ENCODE assay signal across 1 cellular context in the genomic region with DNA sequence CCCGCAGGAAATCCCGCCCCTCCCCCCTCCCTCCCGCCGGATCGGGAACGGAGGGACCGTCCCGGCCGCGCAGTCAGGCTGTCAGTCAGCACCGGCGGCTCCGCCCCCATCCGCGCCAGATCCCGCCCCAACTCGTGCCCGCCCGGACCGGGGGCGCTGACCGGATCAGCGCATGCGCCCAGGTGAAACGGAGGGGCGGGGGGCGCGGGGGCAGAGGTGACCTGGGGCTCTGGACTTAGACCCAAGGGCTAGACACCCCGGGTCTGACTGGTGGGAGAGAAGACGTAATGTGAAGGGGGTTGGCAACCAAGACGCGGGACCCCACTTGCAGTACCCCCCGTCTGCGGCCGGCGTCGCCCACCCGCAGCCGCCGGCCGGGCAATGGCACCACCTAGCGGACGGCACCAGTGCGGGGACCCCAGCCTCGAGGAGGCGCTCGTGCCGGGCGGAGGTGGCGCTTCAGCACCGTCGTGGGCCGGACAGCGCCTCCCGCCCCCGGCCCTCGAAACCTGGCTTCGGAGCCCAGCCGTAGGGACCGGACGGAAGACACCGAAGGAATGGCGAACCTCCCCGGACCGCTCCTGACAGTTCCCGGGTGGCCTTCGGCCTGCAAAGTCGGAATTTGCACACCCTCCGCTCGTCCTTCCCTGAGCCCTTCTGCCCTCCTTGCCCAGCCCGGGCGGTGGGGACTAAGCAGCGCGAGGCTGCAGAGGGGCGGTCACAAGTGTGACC.
TF ChIP-seq lines count a peak whose summit lies in the region.

A gene with protein sequence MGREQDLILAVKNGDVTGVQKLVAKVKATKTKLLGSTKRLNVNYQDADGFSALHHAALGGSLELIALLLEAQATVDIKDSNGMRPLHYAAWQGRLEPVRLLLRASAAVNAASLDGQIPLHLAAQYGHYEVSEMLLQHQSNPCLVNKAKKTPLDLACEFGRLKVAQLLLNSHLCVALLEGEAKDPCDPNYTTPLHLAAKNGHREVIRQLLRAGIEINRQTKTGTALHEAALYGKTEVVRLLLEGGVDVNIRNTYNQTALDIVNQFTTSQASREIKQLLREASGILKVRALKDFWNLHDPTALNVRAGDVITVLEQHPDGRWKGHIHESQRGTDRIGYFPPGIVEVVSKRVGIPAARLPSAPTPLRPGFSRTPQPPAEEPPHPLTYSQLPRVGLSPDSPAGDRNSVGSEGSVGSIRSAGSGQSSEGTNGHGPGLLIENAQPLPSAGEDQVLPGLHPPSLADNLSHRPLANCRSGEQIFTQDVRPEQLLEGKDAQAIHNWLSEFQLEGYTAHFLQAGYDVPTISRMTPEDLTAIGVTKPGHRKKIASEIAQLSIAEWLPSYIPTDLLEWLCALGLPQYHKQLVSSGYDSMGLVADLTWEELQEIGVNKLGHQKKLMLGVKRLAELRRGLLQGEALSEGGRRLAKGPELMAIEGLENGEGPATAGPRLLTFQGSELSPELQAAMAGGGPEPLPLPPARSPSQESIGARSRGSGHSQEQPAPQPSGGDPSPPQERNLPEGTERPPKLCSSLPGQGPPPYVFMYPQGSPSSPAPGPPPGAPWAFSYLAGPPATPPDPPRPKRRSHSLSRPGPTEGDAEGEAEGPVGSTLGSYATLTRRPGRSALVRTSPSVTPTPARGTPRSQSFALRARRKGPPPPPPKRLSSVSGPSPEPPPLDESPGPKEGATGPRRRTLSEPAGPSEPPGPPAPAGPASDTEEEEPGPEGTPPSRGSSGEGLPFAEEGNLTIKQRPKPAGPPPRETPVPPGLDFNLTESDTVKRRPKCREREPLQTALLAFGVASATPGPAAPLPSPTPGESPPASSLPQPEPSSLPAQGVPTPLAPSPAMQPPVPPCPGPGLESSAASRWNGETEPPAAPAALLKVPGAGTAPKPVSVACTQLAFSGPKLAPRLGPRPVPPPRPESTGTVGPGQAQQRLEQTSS (N-terminal part only) (minus strand): TSS at position 15 of the 732 bp plus-strand sequence. CDS start 1,733 bp downstream, outside the sequence.

TF ChIP-seq in HepG2, 621 proteins besides CTCF, POLR2A, EP300 and RAD21 (continued from another document and continues in another):
- TF ChIP-seq HOXA9 (CRISPR knock-in tag; IDR thresholded peaks at IDR 0.05; ENCODE audit: borderline replicate concordance), result 0 out of 2 replicates have a peak, but pooled peaks have one; percentile 69
- TF ChIP-seq, protein P1, sequence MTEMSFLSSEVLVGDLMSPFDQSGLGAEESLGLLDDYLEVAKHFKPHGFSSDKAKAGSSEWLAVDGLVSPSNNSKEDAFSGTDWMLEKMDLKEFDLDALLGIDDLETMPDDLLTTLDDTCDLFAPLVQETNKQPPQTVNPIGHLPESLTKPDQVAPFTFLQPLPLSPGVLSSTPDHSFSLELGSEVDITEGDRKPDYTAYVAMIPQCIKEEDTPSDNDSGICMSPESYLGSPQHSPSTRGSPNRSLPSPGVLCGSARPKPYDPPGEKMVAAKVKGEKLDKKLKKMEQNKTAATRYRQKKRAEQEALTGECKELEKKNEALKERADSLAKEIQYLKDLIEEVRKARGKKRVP (CRISPR knock-in tag; IDR thresholded peaks at IDR 0.05), result peak in 1 of 2 experiments; percentile 39; a peak in 2 of 4 replicates
- peak; percentile 96; the same call in 1 of the 2 replicates for TF ChIP-seq ZNF83 (CRISPR knock-in tag; IDR thresholded peaks at IDR 0.05; ENCODE audit: borderline replicate concordance)
- peak; percentile 80 for TF ChIP-seq TEAD3 (CRISPR knock-in tag; optimal IDR thresholded peaks at IDR 0.05; ENCODE audit: borderline replicate concordance)
- TF ChIP-seq, protein P2, sequence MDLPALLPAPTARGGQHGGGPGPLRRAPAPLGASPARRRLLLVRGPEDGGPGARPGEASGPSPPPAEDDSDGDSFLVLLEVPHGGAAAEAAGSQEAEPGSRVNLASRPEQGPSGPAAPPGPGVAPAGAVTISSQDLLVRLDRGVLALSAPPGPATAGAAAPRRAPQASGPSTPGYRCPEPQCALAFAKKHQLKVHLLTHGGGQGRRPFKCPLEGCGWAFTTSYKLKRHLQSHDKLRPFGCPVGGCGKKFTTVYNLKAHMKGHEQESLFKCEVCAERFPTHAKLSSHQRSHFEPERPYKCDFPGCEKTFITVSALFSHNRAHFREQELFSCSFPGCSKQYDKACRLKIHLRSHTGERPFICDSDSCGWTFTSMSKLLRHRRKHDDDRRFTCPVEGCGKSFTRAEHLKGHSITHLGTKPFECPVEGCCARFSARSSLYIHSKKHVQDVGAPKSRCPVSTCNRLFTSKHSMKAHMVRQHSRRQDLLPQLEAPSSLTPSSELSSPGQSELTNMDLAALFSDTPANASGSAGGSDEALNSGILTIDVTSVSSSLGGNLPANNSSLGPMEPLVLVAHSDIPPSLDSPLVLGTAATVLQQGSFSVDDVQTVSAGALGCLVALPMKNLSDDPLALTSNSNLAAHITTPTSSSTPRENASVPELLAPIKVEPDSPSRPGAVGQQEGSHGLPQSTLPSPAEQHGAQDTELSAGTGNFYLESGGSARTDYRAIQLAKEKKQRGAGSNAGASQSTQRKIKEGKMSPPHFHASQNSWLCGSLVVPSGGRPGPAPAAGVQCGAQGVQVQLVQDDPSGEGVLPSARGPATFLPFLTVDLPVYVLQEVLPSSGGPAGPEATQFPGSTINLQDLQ (CRISPR knock-in tag; IDR thresholded peaks at IDR 0.05), result peak; percentile 97
- TF ChIP-seq GFI1 (CRISPR knock-in tag; IDR thresholded peaks at IDR 0.05; ENCODE audit: borderline replicate concordance), result peak; percentile 95
- peak; percentile 99 for TF ChIP-seq ETV6 (CRISPR knock-in tag; conservative IDR thresholded peaks at IDR 0.05)
- peak; percentile 79 for TF ChIP-seq SP2 (CRISPR knock-in tag; IDR thresholded peaks at IDR 0.05)
- TF ChIP-seq MEIS1 (CRISPR knock-in tag; IDR thresholded peaks at IDR 0.05; ENCODE audit: borderline replicate concordance), result peak; percentile 75; the same call in 1 of the 2 replicates
- TF ChIP-seq JUNB (CRISPR knock-in tag; IDR thresholded peaks at IDR 0.05; ENCODE audit: borderline replicate concordance), result no peak
- TF ChIP-seq, protein P3, sequence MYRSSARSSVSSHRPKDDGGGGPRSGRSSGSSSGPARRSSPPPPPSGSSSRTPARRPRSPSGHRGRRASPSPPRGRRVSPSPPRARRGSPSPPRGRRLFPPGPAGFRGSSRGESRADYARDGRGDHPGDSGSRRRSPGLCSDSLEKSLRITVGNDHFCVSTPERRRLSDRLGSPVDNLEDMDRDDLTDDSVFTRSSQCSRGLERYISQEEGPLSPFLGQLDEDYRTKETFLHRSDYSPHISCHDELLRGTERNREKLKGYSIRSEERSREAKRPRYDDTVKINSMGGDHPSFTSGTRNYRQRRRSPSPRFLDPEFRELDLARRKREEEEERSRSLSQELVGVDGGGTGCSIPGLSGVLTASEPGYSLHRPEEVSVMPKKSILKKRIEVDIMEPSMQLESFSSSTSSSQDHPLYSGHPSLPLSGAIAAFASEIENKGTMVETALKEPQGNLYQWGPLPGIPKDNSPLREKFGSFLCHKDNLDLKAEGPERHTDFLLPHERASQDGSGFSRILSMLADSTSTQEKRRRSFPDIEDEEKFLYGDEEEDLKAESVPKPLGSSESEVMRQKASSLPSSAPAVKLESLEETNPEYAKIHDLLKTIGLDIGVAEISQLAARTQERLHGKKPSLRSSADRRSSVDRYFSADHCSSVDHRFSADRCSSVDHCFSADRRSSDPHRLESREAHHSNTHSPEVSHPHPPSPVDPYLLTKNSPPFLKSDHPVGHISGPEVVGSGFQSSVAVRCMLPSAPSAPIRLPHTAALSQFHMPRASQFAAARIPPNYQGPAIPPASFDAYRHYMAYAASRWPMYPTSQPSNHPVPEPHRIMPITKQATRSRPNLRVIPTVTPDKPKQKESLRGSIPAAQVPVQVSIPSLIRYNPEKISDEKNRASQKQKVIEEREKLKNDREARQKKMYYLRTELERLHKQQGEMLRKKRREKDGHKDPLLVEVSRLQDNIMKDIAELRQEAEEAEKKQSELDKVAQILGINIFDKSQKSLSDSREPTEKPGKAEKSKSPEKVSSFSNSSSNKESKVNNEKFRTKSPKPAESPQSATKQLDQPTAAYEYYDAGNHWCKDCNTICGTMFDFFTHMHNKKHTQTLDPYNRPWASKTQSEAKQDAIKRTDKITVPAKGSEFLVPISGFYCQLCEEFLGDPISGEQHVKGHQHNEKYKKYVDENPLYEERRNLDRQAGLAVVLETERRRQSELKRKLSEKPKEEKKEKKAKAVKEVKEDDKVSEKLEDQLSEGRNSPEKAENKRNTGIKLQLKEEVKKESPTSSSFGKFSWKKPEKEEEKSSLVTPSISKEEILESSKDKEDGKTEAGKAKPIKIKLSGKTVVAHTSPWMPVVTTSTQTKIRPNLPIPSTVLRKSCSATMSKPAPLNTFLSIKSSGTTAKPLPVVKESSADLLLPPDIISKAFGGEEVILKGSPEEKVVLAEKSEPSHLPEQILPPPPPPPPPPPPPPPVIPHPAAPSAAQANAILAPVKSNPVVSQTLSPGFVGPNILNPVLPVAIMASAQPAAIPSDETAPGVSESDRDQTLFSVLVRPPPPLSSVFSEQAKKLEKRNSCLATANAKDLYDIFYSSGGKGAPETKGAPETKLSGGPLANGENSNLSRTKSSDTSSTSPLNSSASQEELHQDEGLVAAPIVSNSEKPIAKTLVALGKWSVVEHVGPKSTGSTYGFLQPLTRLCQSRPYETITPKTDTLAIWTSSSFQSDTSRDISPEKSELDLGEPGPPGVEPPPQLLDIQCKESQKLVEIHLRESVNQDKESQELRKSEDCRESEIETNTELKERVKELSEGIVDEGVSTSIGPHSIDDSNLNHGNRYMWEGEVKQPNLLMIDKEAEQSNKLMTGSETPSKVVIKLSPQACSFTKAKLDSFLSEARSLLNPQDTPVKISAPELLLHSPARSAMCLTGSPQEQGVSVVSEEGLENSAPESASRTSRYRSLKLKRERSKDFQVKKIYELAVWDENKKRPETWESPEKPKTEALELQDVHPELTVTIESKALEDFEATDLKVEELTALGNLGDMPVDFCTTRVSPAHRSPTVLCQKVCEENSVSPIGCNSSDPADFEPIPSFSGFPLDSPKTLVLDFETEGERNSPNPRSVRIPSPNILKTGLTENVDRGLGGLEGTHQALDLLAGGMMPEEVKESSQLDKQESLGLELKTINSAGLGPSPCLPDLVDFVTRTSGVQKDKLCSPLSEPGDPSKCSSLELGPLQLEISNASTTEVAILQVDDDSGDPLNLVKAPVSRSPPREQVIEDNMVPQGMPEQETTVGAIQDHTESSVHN (CRISPR knock-in tag; IDR thresholded peaks at IDR 0.05), result peak; percentile 89; the same call in 1 of the 2 replicates
- TF ChIP-seq PHB2 (IDR thresholded peaks at IDR 0.05; ENCODE audit: partially characterized antibody), result no peak
- TF ChIP-seq TGIF2 (CRISPR knock-in tag; IDR thresholded peaks at IDR 0.05), result peak; percentile 91
- no peak for TF ChIP-seq NFRKB (IDR thresholded peaks at IDR 0.05)
- TF ChIP-seq, protein P4, sequence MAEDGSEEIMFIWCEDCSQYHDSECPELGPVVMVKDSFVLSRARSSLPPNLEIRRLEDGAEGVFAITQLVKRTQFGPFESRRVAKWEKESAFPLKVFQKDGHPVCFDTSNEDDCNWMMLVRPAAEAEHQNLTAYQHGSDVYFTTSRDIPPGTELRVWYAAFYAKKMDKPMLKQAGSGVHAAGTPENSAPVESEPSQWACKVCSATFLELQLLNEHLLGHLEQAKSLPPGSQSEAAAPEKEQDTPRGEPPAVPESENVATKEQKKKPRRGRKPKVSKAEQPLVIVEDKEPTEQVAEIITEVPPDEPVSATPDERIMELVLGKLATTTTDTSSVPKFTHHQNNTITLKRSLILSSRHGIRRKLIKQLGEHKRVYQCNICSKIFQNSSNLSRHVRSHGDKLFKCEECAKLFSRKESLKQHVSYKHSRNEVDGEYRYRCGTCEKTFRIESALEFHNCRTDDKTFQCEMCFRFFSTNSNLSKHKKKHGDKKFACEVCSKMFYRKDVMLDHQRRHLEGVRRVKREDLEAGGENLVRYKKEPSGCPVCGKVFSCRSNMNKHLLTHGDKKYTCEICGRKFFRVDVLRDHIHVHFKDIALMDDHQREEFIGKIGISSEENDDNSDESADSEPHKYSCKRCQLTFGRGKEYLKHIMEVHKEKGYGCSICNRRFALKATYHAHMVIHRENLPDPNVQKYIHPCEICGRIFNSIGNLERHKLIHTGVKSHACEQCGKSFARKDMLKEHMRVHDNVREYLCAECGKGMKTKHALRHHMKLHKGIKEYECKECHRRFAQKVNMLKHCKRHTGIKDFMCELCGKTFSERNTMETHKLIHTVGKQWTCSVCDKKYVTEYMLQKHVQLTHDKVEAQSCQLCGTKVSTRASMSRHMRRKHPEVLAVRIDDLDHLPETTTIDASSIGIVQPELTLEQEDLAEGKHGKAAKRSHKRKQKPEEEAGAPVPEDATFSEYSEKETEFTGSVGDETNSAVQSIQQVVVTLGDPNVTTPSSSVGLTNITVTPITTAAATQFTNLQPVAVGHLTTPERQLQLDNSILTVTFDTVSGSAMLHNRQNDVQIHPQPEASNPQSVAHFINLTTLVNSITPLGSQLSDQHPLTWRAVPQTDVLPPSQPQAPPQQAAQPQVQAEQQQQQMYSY (CRISPR knock-in tag; IDR thresholded peaks at IDR 0.05), result peak; percentile 47
- TF ChIP-seq, protein P5, sequence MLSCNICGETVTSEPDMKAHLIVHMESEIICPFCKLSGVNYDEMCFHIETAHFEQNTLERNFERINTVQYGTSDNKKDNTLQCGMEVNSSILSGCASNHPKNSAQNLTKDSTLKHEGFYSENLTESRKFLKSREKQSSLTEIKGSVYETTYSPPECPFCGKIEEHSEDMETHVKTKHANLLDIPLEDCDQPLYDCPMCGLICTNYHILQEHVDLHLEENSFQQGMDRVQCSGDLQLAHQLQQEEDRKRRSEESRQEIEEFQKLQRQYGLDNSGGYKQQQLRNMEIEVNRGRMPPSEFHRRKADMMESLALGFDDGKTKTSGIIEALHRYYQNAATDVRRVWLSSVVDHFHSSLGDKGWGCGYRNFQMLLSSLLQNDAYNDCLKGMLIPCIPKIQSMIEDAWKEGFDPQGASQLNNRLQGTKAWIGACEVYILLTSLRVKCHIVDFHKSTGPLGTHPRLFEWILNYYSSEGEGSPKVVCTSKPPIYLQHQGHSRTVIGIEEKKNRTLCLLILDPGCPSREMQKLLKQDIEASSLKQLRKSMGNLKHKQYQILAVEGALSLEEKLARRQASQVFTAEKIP (CRISPR knock-in tag; IDR thresholded peaks at IDR 0.05; ENCODE audit: borderline replicate concordance), result 0 out of 2 replicates have a peak, but pooled peaks have one; percentile 83
- TF ChIP-seq, protein P6, sequence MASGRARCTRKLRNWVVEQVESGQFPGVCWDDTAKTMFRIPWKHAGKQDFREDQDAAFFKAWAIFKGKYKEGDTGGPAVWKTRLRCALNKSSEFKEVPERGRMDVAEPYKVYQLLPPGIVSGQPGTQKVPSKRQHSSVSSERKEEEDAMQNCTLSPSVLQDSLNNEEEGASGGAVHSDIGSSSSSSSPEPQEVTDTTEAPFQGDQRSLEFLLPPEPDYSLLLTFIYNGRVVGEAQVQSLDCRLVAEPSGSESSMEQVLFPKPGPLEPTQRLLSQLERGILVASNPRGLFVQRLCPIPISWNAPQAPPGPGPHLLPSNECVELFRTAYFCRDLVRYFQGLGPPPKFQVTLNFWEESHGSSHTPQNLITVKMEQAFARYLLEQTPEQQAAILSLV (CRISPR knock-in tag; IDR thresholded peaks at IDR 0.05; ENCODE audit: borderline replicate concordance), result peak; percentile 99
- TF ChIP-seq ZNF772 (CRISPR knock-in tag; IDR thresholded peaks at IDR 0.05), result peak; percentile 99
- no peak; the same call in 1 of the 2 replicates for TF ChIP-seq ZFP36L2 (CRISPR knock-in tag; IDR thresholded peaks at IDR 0.05)
- no peak for TF ChIP-seq GATAD1 (CRISPR knock-in tag; IDR thresholded peaks at IDR 0.05)
- TF ChIP-seq SMAD1 (CRISPR knock-in tag; IDR thresholded peaks at IDR 0.05; ENCODE audit: borderline replicate concordance, low read depth), result peak; percentile 91; the same call in 1 of the 2 replicates
- no peak for TF ChIP-seq ZNF652 (CRISPR knock-in tag; IDR thresholded peaks at IDR 0.05; ENCODE audit: borderline replicate concordance, low read depth)
- peak; percentile 98; the same call in 1 of the 2 replicates for TF ChIP-seq ZNF430 (CRISPR knock-in tag; IDR thresholded peaks at IDR 0.05)
